Comparison of ENCODE assay signal across 10 cellular contexts in the genomic region with DNA sequence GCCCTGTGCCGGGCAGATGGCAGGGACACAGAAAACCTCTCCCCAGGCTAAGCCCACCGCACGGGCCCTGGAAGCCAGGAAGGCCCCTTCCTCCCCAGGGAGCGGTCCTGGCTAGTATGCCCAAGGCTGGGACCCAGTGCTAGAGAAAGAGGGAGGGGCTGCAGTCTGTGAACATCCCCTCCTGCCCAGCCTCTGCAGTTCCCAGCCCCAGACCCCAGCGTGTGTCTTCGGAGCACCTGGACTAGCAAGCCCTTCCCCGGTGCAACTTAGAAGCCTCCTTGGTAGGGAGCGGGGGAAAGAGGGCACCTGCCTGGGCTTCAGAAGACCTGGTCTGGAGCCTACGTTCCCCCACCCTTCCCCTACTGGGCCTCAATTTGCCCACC. TPM values are rescaled to one million over a fixed set of nuclear protein-coding genes. Genes with fewer than 3 reads are reported as not detected.
DNase-seq lines count a peak whose midpoint lies in the region; ATAC-seq and TF ChIP-seq lines count a peak whose summit lies in the region.
"Had no signal": no experiment of that assay in that cellular context is flagged by ENCODE, and none has a peak within 500 bp of the region (broad histone marks: within the 10 kb centered on the region; RNA-seq: fewer than 3 reads in every experiment).

No MANE protein-coding gene starts in this region.

- WGBS in esophagus, 2 donors: 51 to 64% methylated on average over 9 of the region's 9 CpGs
- WGBS in smooth muscle cell (ENCODE audit: low lambda C conversion rate): 83% methylated on average over 9 of the region's 9 CpGs

- H3K9me3 ChIP-seq in PC-3 (ENCODE audit: low read length) (no peaks in the 10 kb centered on the region), esophagus (ENCODE audit: control insufficient read depth in 2 of 2, insufficient read depth in 1 of 2, low read depth in 1 of 2, low read length in 1 of 2) (no peaks in the 10 kb centered on the region), smooth muscle cell (replicated peaks; ENCODE audit: low read depth) (no peaks in the 10 kb centered on the region)
- H3K9me3 ChIP-seq: thoracic aorta had no signal

- H2AFZ ChIP-seq in PC-3 (ENCODE audit: low read length): no peak overlapping the region
- no peak overlapping the region for H2AFZ ChIP-seq in smooth muscle cell (ENCODE audit: low read depth)

- no peak for DNase-seq in activated CD8-positive, alpha-beta memory T cell treated with anti-CD3 and anti-CD28 coated beads, Interleukin-2, amount 10 ng/mL, durations not matched to agents 7 days and 5 days
- DNase-seq in activated CD8-positive, alpha-beta memory T cell treated with anti-CD3 and anti-CD28 coated beads, Interleukin-2, amount 50 U/mL, for 4 hours: no peak
- no peak for DNase-seq in PC-3
- no peak for DNase-seq in smooth muscle cell (lab: John Stamatoyannopoulos, UW; ENCODE audit: unreplicated experiment)
- DNase-seq in globus pallidus (ENCODE audit: low spot score): no peak
- no peak for DNase-seq in NCI-H524 (lab: John Stamatoyannopoulos, UW)
- DNase-seq in NOMO-1 (lab: John Stamatoyannopoulos, UW; ENCODE audit: unreplicated experiment in 2 of 2): no peak

- POLR2A ChIA-PET in PC-3 (lab: Charles Lee; ENCODE audit: unreplicated experiment): no interaction called here

- no peaks in the 10 kb centered on the region for H3K36me3 ChIP-seq in PC-3 (ENCODE audit: low read depth, low read length)
- no peaks in the 10 kb centered on the region for H3K36me3 ChIP-seq in esophagus (ENCODE audit: control insufficient read depth in 2 of 2, insufficient read depth in 2 of 2, low read length in 1 of 2)
- no peaks in the 10 kb centered on the region for H3K36me3 ChIP-seq in smooth muscle cell (ENCODE audit: low read depth)
- H3K36me3 ChIP-seq: thoracic aorta had no signal

- ATAC-seq in activated CD8-positive, alpha-beta memory T cell treated with anti-CD3 and anti-CD28 coated beads, Interleukin-2, amount 10 ng/mL, durations not matched to agents 7 days and 5 days: no peak
- no peak for ATAC-seq in PC-3

- no TSS peak for BruUV-seq in PC-3 (replicated peaks; lab: Mats Ljungman, UMichigan)

- no peaks in the 10 kb centered on the region for H3K27me3 ChIP-seq in PC-3 (ENCODE audit: low read length)
- no peaks in the 10 kb centered on the region for H3K27me3 ChIP-seq in esophagus (ENCODE audit: control insufficient read depth in 1 of 2, insufficient read depth in 2 of 2, low read length in 2 of 2)
- H3K27me3 ChIP-seq in smooth muscle cell (ENCODE audit: low read depth): peaks cover 10% of the 10 kb centered on the region

- H3K4me2 ChIP-seq in PC-3 (ENCODE audit: low read length) (peak overlapping the region; percentile 96), smooth muscle cell (peak overlapping the region; percentile 100)

- H3K9me2 ChIP-seq in PC-3 (replicated peaks; ENCODE audit: low read length): no peaks in the 10 kb centered on the region

- peak overlapping the region; percentile 73 for H3K4me3 Mint-ChIP-seq in activated CD8-positive, alpha-beta memory T cell treated with anti-CD3 and anti-CD28 coated beads, Interleukin-2, amount 10 ng/mL, durations not matched to agents 7 days and 5 days

- TF ChIP-seq CTCF in PC-3 (conservative IDR thresholded peaks at IDR 0.05; ENCODE audit: low read depth, low read length) (no peak), smooth muscle cell (IDR thresholded peaks at IDR 0.05; ENCODE audit: borderline replicate concordance, insufficient read depth, poor library complexity, severe bottlenecking) (no peak)

- intact Hi-C loops in PC-3 (cut with micrococcal nuclease): loop anchor here (5.0 kb wide), 1 partner anchor 138 kb away; no protein-coding TSS in a partner anchor

- H3F3A ChIP-seq in PC-3 (ENCODE audit: low read length, unreplicated experiment): peaks cover 7% of the 10 kb centered on the region
- H3F3A ChIP-seq in smooth muscle cell (ENCODE audit: low read depth): peaks cover 8% of the 10 kb centered on the region

- no peaks in the 10 kb centered on the region for H3K9me3 Mint-ChIP-seq in activated CD8-positive, alpha-beta memory T cell treated with anti-CD3 and anti-CD28 coated beads, Interleukin-2, amount 10 ng/mL, durations not matched to agents 7 days and 5 days (ENCODE audit: low read depth)

- H3K4me3 ChIP-seq in PC-3 (ENCODE audit: low read length) (peak overlapping the region; percentile 89), esophagus (ENCODE audit: low read depth in 1 of 2, low read length in 2 of 2) (peak overlapping the region; percentile 67 to 81), smooth muscle cell (peak overlapping the region; percentile 68)

- peaks cover 9% of the 10 kb centered on the region for H3K4me1 Mint-ChIP-seq in activated CD8-positive, alpha-beta memory T cell treated with anti-CD3 and anti-CD28 coated beads, Interleukin-2, amount 10 ng/mL, durations not matched to agents 7 days and 5 days

- peaks cover 51% of the 10 kb centered on the region for H3K4me1 ChIP-seq in PC-3 (ENCODE audit: insufficient read depth, low read length)
- H3K4me1 ChIP-seq in esophagus (ENCODE audit: control insufficient read depth in 2 of 2, insufficient read depth in 2 of 2, low read length in 1 of 2): peaks cover 3 to 19% of the 10 kb centered on the region in 2 donors
- H3K4me1 ChIP-seq in smooth muscle cell (ENCODE audit: low read depth): peaks cover 11% of the 10 kb centered on the region

- no peak overlapping the region for H3K27ac Mint-ChIP-seq in activated CD8-positive, alpha-beta memory T cell treated with anti-CD3 and anti-CD28 coated beads, Interleukin-2, amount 10 ng/mL, durations not matched to agents 7 days and 5 days

- H4K20me1 ChIP-seq in PC-3 (ENCODE audit: low read length) (no peaks in the 10 kb centered on the region), smooth muscle cell (ENCODE audit: low read depth) (peaks cover 15% of the 10 kb centered on the region)

- H3K27ac ChIP-seq in PC-3 (ENCODE audit: low read length): 0 out of 2 replicates have a peak overlapping the region, but pooled peaks have one; percentile 1
- H3K27ac ChIP-seq in esophagus (ENCODE audit: low read depth in 2 of 2, low read length in 1 of 2): peak overlapping the region; percentile 95 to 98
- H3K27ac ChIP-seq in smooth muscle cell (ENCODE audit: low read depth): no peak overlapping the region
- H3K27ac ChIP-seq: HL-60, thoracic aorta had no signal

- no peaks in the 10 kb centered on the region for H3K36me3 Mint-ChIP-seq in activated CD8-positive, alpha-beta memory T cell treated with anti-CD3 and anti-CD28 coated beads, Interleukin-2, amount 10 ng/mL, durations not matched to agents 7 days and 5 days

- peaks cover 31% of the 10 kb centered on the region for H3K27me3 Mint-ChIP-seq in activated CD8-positive, alpha-beta memory T cell treated with anti-CD3 and anti-CD28 coated beads, Interleukin-2, amount 10 ng/mL, durations not matched to agents 7 days and 5 days

- H3K9ac ChIP-seq in PC-3 (ENCODE audit: low read length): peak overlapping the region; percentile 93
- no peak overlapping the region for H3K9ac ChIP-seq in smooth muscle cell (ENCODE audit: low read depth)

- H3K79me2 ChIP-seq in PC-3 (ENCODE audit: low read length): peaks cover 38% of the 10 kb centered on the region
- peaks cover 2% of the 10 kb centered on the region for H3K79me2 ChIP-seq in smooth muscle cell (ENCODE audit: low read depth)

- CTCF ChIA-PET in activated CD8-positive, alpha-beta memory T cell treated with anti-CD3 and anti-CD28 coated beads, Interleukin-2, amount 10 ng/mL, durations not matched to agents 7 days and 5 days (lab: Charles Lee): interaction anchor here (0.9 to 5.5 kb wide), 27 partner anchors 9 to 243 kb away, joined by 3 to 41 read pairs (median 7); partner anchors contain the start of genes NOL9, TAS1R1 and TNFRSF25
- CTCF ChIA-PET in PC-3 (lab: Charles Lee): interaction anchor here (0.6 kb wide), 1 partner anchor 32 kb away, joined by 3 read pairs; no protein-coding TSS in a partner anchor

RNA-seq across cellular contexts. Expression of gene PLEKHG5, which starts 2.1 kb away (rescaled TPM):
- total RNA-seq in activated CD8-positive, alpha-beta memory T cell treated with anti-CD3 and anti-CD28 coated beads, Interleukin-2, amount 10 ng/mL, durations not matched to agents 7 days and 5 days: 1 to 10 TPM; 1.1 to 1.7 TPM
- total RNA-seq in PC-3 (2014; rRNA removed) (42.8 and 66.1 TPM in 2 replicates), smooth muscle cell (14.5 and 16.1 TPM in 2 replicates)
- polyA plus RNA-seq in esophagus (10 to 100 TPM; 18.5 to 28.0 TPM), smooth muscle cell (10.6 and 17.8 TPM in 2 replicates)

RNA-seq across cellular contexts. Expression of gene TNFRSF25, which starts 23.4 kb away (rescaled TPM):
- total RNA-seq in activated CD8-positive, alpha-beta memory T cell treated with anti-CD3 and anti-CD28 coated beads, Interleukin-2, amount 10 ng/mL, durations not matched to agents 7 days and 5 days: 10 to 100 TPM; 54.3 to 71.6 TPM
- total RNA-seq in PC-3 (2014; rRNA removed) (42.5 and 60.1 TPM in 2 replicates), smooth muscle cell (9.6 and 19.8 TPM in 2 replicates)
- polyA plus RNA-seq in esophagus (10 to 100 TPM; 23.9 to 53.9 TPM), smooth muscle cell (10.1 and 17.7 TPM in 2 replicates)
